ENCODE assay signal across 23 cellular contexts in genomic region chr1:38420666-38421065, GRCh38.
"Had no signal": no experiment of that assay in that cellular context is flagged by ENCODE, and none has a peak within 500 bp of the region (broad histone marks: within the 10 kb centered on the region; RNA-seq: fewer than 3 reads in every experiment).

No MANE protein-coding gene starts in this region.

- H2AFZ ChIP-seq: hepatocyte had no signal

- H3K27ac ChIP-seq: hepatocyte, left ventricle myocardium inferior, ovary, skin epidermis, stomach, testis, tibial artery, upper lobe of right lung had no signal

- H3K4me1 ChIP-seq: left ventricle myocardium inferior, stomach, testis, tibial artery, upper lobe of right lung had no signal

- H3K9me3 ChIP-seq: mucosa of descending colon, ovary, testis, tibial artery, upper lobe of right lung had no signal

- H3K36me3 ChIP-seq: left ventricle myocardium inferior, ovary, stomach, tibial artery, upper lobe of right lung had no signal

- H3K79me2 ChIP-seq: hepatocyte had no signal

- H3K4me2 ChIP-seq: hepatocyte had no signal

- H3K4me3 ChIP-seq: hepatocyte, left ventricle myocardium inferior, lung, mucosa of descending colon, ovary, skin epidermis, stomach, testis, tibial artery, upper lobe of right lung had no signal

- DNase-seq: islet precursor cell; left ventricle myocardium inferior; midbrain; mucosa of descending colon; naive thymus-derived CD4-positive, alpha-beta T cell; ovary; right cardiac atrium; stimulated activated CD4-positive, alpha-beta T cell treated with anti-CD3 and anti-CD28 coated beads, Interleukin-12 subunit alpha, Interleukin-12 subunit beta, amount 100 ng/mL, for 4 hours; stimulated activated CD4-positive, alpha-beta T cell treated with anti-CD3 and anti-CD28 coated beads, Interleukin-15, amount 100 ng/mL, for 24 hours; stimulated activated CD4-positive, alpha-beta T cell treated with anti-CD3 and anti-CD28 coated beads, Interleukin-2, amount 100 ng/mL, for 24 hours; stimulated activated CD4-positive, alpha-beta T cell treated with anti-CD3 and anti-CD28 coated beads, Interleukin-4, amount 100 ng/mL, for 1 hour; stimulated activated naive B cell treated with anti-CD40 and anti-IgM and Interleukin-4, amounts not matched to agents 10 μg/mL and 1 μg/mL and 100 μg/mL, for 72 hours; stimulated activated naive CD8-positive, alpha-beta T cell treated with anti-CD3 and anti-CD28 coated beads, Interleukin-15, Interleukin-2, amounts not matched to agents 100 U/mL and 50 U/mL, for 24 hours; stomach; testis; tibial artery; trophoblast cell; upper lobe of right lung had no signal

- H3K27me3 ChIP-seq: ovary, testis, tibial artery, upper lobe of right lung had no signal

- ATAC-seq: mucosa of descending colon; naive thymus-derived CD4-positive, alpha-beta T cell; natural killer cell treated with Interleukin-12 subunit alpha and Interleukin-12 subunit beta and Interleukin-15 and Interleukin-18, amount 100 ng/mL, for 72 hours; right cardiac atrium; sciatic nerve; stimulated activated naive B cell treated with anti-CD40 and anti-IgM and Interleukin-4, amounts not matched to agents 10 μg/mL and 1 μg/mL and 100 μg/mL, for 72 hours; stimulated activated naive CD8-positive, alpha-beta T cell treated with anti-CD3 and anti-CD28 coated beads, Interleukin-15, Interleukin-2, amounts not matched to agents 100 U/mL and 50 U/mL, for 24 hours; upper lobe of right lung had no signal
